In the genomic region with DNA sequence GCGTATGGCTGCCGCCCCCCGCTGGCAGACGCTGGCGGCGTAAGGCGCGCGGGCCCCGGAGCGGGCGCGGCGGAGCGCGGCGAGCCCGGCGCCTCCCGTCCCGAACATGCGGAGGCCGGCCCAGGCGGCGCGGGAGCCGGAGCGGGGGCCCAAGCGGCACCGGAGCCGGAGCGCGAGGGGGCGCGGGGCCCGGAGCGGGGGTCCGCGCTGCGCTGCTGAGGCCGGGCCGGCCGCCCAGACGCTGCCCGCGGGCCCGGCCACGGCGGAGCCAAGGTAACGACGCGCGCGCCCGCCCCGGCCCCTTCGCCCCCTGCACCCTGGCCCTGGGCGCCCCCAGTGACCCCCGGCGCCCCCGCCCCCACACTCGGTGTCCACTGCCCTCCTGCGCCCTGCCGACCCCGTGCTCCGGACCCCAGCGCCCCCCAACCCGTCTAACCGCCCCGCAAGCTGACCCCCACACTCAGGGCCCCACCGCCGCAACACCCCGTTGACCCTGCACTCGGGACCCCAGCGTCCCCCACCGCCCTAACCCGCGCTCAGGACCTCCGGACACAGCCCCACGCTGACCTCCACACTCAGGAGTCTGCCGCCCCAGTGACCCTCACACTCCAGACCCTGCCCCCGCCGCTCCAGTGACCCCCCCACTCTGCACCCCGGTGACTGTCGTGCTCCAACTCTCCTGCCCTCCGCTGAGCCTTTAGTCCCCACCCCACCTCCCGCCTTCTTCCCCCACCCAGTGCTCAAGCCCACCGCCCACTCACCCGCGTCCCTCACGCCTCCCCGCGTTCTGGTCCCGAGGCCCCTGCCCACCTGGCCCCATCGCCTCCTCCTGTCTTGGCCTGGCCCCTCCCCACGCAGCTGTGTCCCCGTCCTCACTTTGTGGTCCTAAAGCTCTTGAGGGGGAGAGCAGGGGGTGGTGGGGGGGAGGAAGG, we compare ENCODE assay signal across 8 cellular contexts. TPM values are rescaled to one million over a fixed set of nuclear protein-coding genes. Genes with fewer than 3 reads are reported as not detected.
DNase-seq lines count a peak whose midpoint lies in the region; ATAC-seq, FAIRE-seq and TF ChIP-seq lines count a peak whose summit lies in the region.

A gene (plus strand): TSS at position 27 of the 932 bp plus-strand sequence. CDS start 28,601 bp downstream, outside the sequence.

- FAIRE-seq in urothelium cell line (lab: Jason Lieb, UNC): no peak

- DNase-seq in activated CD8-positive, alpha-beta memory T cell treated with anti-CD3 and anti-CD28 coated beads, Interleukin-2, amount 10 ng/mL, durations not matched to agents 7 days and 5 days: peak; percentile 51
- DNase-seq in activated CD8-positive, alpha-beta memory T cell treated with anti-CD3 and anti-CD28 coated beads for 24 hours: no peak
- DNase-seq in M059J (ENCODE audit: low read depth): no peak
- peak in 1 of 2 donors; percentile 41 for DNase-seq in breast epithelium (ENCODE audit: low spot score in 2 of 2)
- DNase-seq in testis: no peak
- no peak for DNase-seq in urothelium cell line (ENCODE audit: low spot score)
- no peak for DNase-seq in DMS53 treated with DMSO at 0.1 percent for 48 hours (lab: John Stamatoyannopoulos, UW; ENCODE audit: unreplicated experiment)

- H3K27me3 ChIP-seq in breast epithelium: no peaks in the 10 kb centered on the region
- H3K27me3 ChIP-seq in liver (ENCODE audit: control insufficient read depth in 4 of 4, insufficient read depth in 4 of 4, low read length in 3 of 4): no peaks in the 10 kb centered on the region
- H3K27me3 ChIP-seq in testis: no peaks in the 10 kb centered on the region

- H3K4me1 Mint-ChIP-seq in activated CD8-positive, alpha-beta memory T cell treated with anti-CD3 and anti-CD28 coated beads, Interleukin-2, amount 10 ng/mL, durations not matched to agents 7 days and 5 days: peaks cover 35% of the 10 kb centered on the region

- TF ChIP-seq RAD21 in liver (IDR thresholded peaks at IDR 0.05): no peak

- H3K4me3 ChIP-seq in breast epithelium: peak within 1 kb of the TSS; percentile 71 to 81 (median 78)
- H3K4me3 ChIP-seq in liver (ENCODE audit: low read depth in 1 of 3, low read length in 3 of 3): peak within 1 kb of the TSS; percentile 76 to 87 (median 80)
- H3K4me3 ChIP-seq in testis: peak within 1 kb of the TSS; percentile 68 to 80

- H3K4me1 ChIP-seq in breast epithelium (peaks cover 8 to 15% of the 10 kb centered on the region in 2 donors), liver (ENCODE audit: control insufficient read depth in 4 of 4, insufficient read depth in 4 of 4, low read length in 3 of 4) (peaks cover 6 to 25% (median 18%) of the 10 kb centered on the region in 4 donors), testis (peaks cover 19% of the 10 kb centered on the region)

- peak; percentile 64 for ATAC-seq in activated CD8-positive, alpha-beta memory T cell treated with anti-CD3 and anti-CD28 coated beads, Interleukin-2, amount 10 ng/mL, durations not matched to agents 7 days and 5 days

- H3K9ac ChIP-seq in liver (ENCODE audit: low read depth in 1 of 2, low read length in 2 of 2): peak within 1 kb of the TSS; percentile 67 to 75

- no peaks in the 10 kb centered on the region for H3K27me3 Mint-ChIP-seq in activated CD8-positive, alpha-beta memory T cell treated with anti-CD3 and anti-CD28 coated beads, Interleukin-2, amount 10 ng/mL, durations not matched to agents 7 days and 5 days

- under 1% methylated on average over 97 of the region's 97 CpGs for WGBS in liver
- 1 to 4% methylated on average over 9 to 31 of the region's 97 CpGs for WGBS in testis, 2 donors

- H3K9me3 ChIP-seq in breast epithelium (no peaks in the 10 kb centered on the region), liver (ENCODE audit: control insufficient read depth in 4 of 4, low read length in 3 of 4) (no peaks in the 10 kb centered on the region), testis (no peaks in the 10 kb centered on the region)

- CTCF ChIA-PET in activated CD8-positive, alpha-beta memory T cell treated with anti-CD3 and anti-CD28 coated beads, Interleukin-2, amount 10 ng/mL, durations not matched to agents 7 days and 5 days (lab: Charles Lee): interaction anchor here (1.5 kb wide), 1 partner anchor 77 kb away, joined by 7 read pairs; no protein-coding TSS in a partner anchor

- peak within 1 kb of the TSS; percentile 95 for H3K4me3 Mint-ChIP-seq in activated CD8-positive, alpha-beta memory T cell treated with anti-CD3 and anti-CD28 coated beads, Interleukin-2, amount 10 ng/mL, durations not matched to agents 7 days and 5 days

- peaks cover 6% of the 10 kb centered on the region for H3K36me3 Mint-ChIP-seq in activated CD8-positive, alpha-beta memory T cell treated with anti-CD3 and anti-CD28 coated beads, Interleukin-2, amount 10 ng/mL, durations not matched to agents 7 days and 5 days

- H3K27ac ChIP-seq in breast epithelium: peak within 1 kb of the TSS; percentile 97 to 98
- peak within 1 kb of the TSS; percentile 92 to 96 for H3K27ac ChIP-seq in liver (ENCODE audit: low read depth in 1 of 2, low read length in 2 of 2)
- H3K27ac ChIP-seq in testis: peak within 1 kb of the TSS; percentile 95 to 97

- H3K27ac Mint-ChIP-seq in activated CD8-positive, alpha-beta memory T cell treated with anti-CD3 and anti-CD28 coated beads, Interleukin-2, amount 10 ng/mL, durations not matched to agents 7 days and 5 days: peak within 1 kb of the TSS; percentile 95

- no peak for TF ChIP-seq POLR2A in breast epithelium (IDR thresholded peaks at IDR 0.05)
- TF ChIP-seq POLR2A in testis (IDR thresholded peaks at IDR 0.05): no peak

- TF ChIP-seq CTCF in breast epithelium (IDR thresholded peaks at IDR 0.05) (peak in 1 of 3 donors; percentile 21), liver (IDR thresholded peaks at IDR 0.05; ENCODE audit: low read depth, low read length, missing input control) (no peak), testis (IDR thresholded peaks at IDR 0.05) (no peak)

- intact Hi-C loops in breast epithelium (cut with DNase I; ENCODE audit: low total_unique reads): no loop called here
- intact Hi-C loops in testis (cut with DNase I; ENCODE audit: low total_unique reads): no loop called here

- H3K36me3 ChIP-seq in breast epithelium: no peaks in the 10 kb centered on the region
- no peaks in the 10 kb centered on the region for H3K36me3 ChIP-seq in liver (ENCODE audit: control insufficient read depth in 4 of 4, insufficient read depth in 3 of 4, low read depth in 1 of 4, low read length in 3 of 4)
- no peaks in the 10 kb centered on the region for H3K36me3 ChIP-seq in testis (ENCODE audit: low read depth, missing control alignments)

- H3K9me3 Mint-ChIP-seq in activated CD8-positive, alpha-beta memory T cell treated with anti-CD3 and anti-CD28 coated beads, Interleukin-2, amount 10 ng/mL, durations not matched to agents 7 days and 5 days (ENCODE audit: low read depth): no peaks in the 10 kb centered on the region

TF ChIP-seq in liver, 16 proteins besides CTCF, POLR2A, EP300 and RAD21:
- TF ChIP-seq HNF4G (IDR thresholded peaks at IDR 0.05): no peak
- no peak for TF ChIP-seq GABPA (IDR thresholded peaks at IDR 0.05 in 1 of 2, conservative IDR thresholded peaks at IDR 0.05 in 1 of 2)
- TF ChIP-seq EGR1 (IDR thresholded peaks at IDR 0.05; ENCODE audit: low read depth in 2 of 2): no peak
- TF ChIP-seq, protein P1, sequence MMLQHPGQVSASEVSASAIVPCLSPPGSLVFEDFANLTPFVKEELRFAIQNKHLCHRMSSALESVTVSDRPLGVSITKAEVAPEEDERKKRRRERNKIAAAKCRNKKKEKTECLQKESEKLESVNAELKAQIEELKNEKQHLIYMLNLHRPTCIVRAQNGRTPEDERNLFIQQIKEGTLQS (IDR thresholded peaks at IDR 0.05): no peak
- TF ChIP-seq NR2F2 (IDR thresholded peaks at IDR 0.05): no peak
- no peak for TF ChIP-seq JUND (IDR thresholded peaks at IDR 0.05)
- no peak for TF ChIP-seq YY1 (IDR thresholded peaks at IDR 0.05)
- TF ChIP-seq SP1 (IDR thresholded peaks at IDR 0.05): no peak
- TF ChIP-seq FOXA1 (IDR thresholded peaks at IDR 0.05): no peak
- TF ChIP-seq HNF4A (conservative IDR thresholded peaks at IDR 0.05): no peak
- TF ChIP-seq, protein P2, sequence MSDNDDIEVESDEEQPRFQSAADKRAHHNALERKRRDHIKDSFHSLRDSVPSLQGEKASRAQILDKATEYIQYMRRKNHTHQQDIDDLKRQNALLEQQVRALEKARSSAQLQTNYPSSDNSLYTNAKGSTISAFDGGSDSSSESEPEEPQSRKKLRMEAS (IDR thresholded peaks at IDR 0.05): no peak

RNA-seq across cellular contexts. Expression of the gene that starts here (rescaled TPM):
- 100 to 1,000 TPM; 114 to 129 TPM for total RNA-seq in activated CD8-positive, alpha-beta memory T cell treated with anti-CD3 and anti-CD28 coated beads, Interleukin-2, amount 10 ng/mL, durations not matched to agents 7 days and 5 days
- total RNA-seq in M059J (2014; rRNA removed; shearing (Covaris generic)): 50.1 and 70.7 TPM in 2 replicates
- 10 to 100 TPM; 31.5 to 76.7 (median 68.2) TPM for total RNA-seq in breast epithelium
- total RNA-seq in liver: 10 to 100 TPM; 26.5 to 30.6 TPM
- 10 to 100 TPM in 1 of 2 donors, 1 to 10 TPM in 1; 3.5 to 21.3 TPM for polyA plus RNA-seq in liver
- 100 to 1,000 TPM; 159 to 287 TPM for total RNA-seq in testis
- polyA plus RNA-seq in testis (ENCODE audit: insufficient read depth, low read depth, low replicate concordance): 178 TPM
